ENCODE assay signal across 8 cellular contexts in genomic region chr10:62735464-62736188, GRCh38.
DNase-seq lines count a peak whose midpoint lies in the region; ATAC-seq, FAIRE-seq and TF ChIP-seq lines count a peak whose summit lies in the region.

No MANE protein-coding gene starts in this region.

- H3K4me3 ChIP-seq in lower lobe of right lung (no peak overlapping the region), endodermal cell (ENCODE audit: low read length) (no peak overlapping the region)

- peak; percentile 87 for FAIRE-seq in GM18507 (lab: Jason Lieb, UNC)

- H3K4me1 ChIP-seq in lower lobe of right lung: no peaks in the 10 kb centered on the region
- no peaks in the 10 kb centered on the region for H3K4me1 ChIP-seq in endodermal cell (ENCODE audit: control insufficient read depth, insufficient read depth, low read length)

- H3K27me3 ChIP-seq in lower lobe of right lung (ENCODE audit: low read depth) (no peaks in the 10 kb centered on the region), endodermal cell (ENCODE audit: control insufficient read depth, insufficient read depth, low read length, poor library complexity, severe bottlenecking) (peaks cover 66% of the 10 kb centered on the region)

- 89 to 95% methylated on average over 2 to 3 of the region's 3 CpGs for WGBS in endodermal cell (ENCODE audit: insufficient coverage in 1 of 2, insufficient read length in 1 of 2), 2 experiments

- H3K9me3 ChIP-seq in lower lobe of right lung (no peaks in the 10 kb centered on the region), endodermal cell (ENCODE audit: control insufficient read depth, low read length) (no peaks in the 10 kb centered on the region)

- H3K27ac ChIP-seq in lower lobe of right lung (no peak overlapping the region), endodermal cell (ENCODE audit: low read depth, low read length) (no peak overlapping the region)

- H3K27ac Mint-ChIP-seq in endodermal cell: no peak overlapping the region

- peak; percentile 57 for ATAC-seq in GM21576 (IDR thresholded peaks at IDR 0.05; ENCODE audit: unreplicated experiment)
- peak; percentile 61 for ATAC-seq in HG03571 (IDR thresholded peaks at IDR 0.05; ENCODE audit: unreplicated experiment)
- ATAC-seq in lower lobe of right lung: no peak
- ATAC-seq in left cardiac atrium: no peak

- no peak overlapping the region for H3K9ac ChIP-seq in endodermal cell (ENCODE audit: extremely low read depth, low read length, poor library complexity, severe bottlenecking)

- H3K4me3 Mint-ChIP-seq in endodermal cell: no peak overlapping the region

- H3K4me1 Mint-ChIP-seq in endodermal cell: no peaks in the 10 kb centered on the region

- H3K36me3 Mint-ChIP-seq in endodermal cell (ENCODE audit: low read depth): no peaks in the 10 kb centered on the region

- no peak for DNase-seq in GM18507 (ENCODE audit: extremely low spot score, insufficient read length, low read depth)
- DNase-seq in germinal center (ENCODE audit: low spot score): peak; percentile 13
- no peak for DNase-seq in NCI-H1417 (lab: John Stamatoyannopoulos, UW)
- no peak for DNase-seq in lower lobe of right lung
- DNase-seq in endodermal cell: no peak
- DNase-seq in left cardiac atrium: no peak

- no peaks in the 10 kb centered on the region for H3K9me3 Mint-ChIP-seq in endodermal cell

- TF ChIP-seq CTCF in lower lobe of right lung (IDR thresholded peaks at IDR 0.05) (no peak), endodermal cell (conservative IDR thresholded peaks at IDR 0.05) (no peak)

- intact Hi-C loops in lower lobe of right lung (cut with DNase I): no loop called here
- intact Hi-C loops in left cardiac atrium (cut with DNase I): no loop called here

- H3K36me3 ChIP-seq in lower lobe of right lung (no peaks in the 10 kb centered on the region), endodermal cell (ENCODE audit: control insufficient read depth, insufficient read depth, low read length) (no peaks in the 10 kb centered on the region)

- peaks cover 15% of the 10 kb centered on the region for H3K27me3 Mint-ChIP-seq in endodermal cell (ENCODE audit: insufficient read depth)

Comparison
In these comparisons a context has a peak if more than half of its experiments do, and no peak if none do; other contexts are left out.
1. ATAC-seq: peak in GM21576 (single experiment) and HG03571 (single experiment); none in lower lobe of right lung (0 of 2) and left cardiac atrium (0 of 2).